ENCODE assay signal across 21 cellular contexts in the genomic region with DNA sequence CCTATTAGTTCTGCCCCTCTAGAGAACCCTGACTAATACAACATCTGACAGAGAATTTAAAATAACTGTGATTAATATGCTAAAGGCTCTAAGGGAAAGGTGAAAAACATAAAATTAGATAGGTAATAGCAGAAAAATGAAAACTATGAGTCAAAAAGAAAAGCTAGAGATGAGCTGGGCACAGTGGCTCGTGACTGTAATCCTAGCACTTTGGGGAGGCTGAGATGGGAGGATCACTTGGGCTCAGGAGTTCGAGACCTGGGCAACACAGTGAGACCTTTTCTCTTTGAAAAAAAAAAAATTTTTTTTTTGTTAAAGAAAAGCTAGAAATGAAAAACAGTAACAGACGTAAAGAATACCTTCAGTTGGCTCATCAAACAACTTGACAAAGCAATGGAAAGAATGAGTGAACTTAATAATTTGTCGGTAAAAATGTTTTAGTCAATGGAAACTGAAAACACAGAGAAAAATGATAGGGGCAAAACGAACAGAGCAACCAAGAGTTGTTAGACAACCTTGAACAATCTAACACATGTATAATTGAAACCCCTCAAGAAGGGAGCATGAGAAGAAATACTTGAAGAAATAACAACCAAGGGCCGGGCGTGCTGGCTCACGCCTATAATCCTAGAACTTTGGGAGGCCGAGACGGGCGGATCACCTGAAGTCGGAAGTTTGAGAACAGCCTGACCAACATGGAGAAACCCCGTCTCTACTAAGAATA.
"Had no signal": no experiment of that assay in that cellular context is flagged by ENCODE, and none has a peak within 500 bp of the region (broad histone marks: within the 10 kb centered on the region; RNA-seq: fewer than 3 reads in every experiment).

No MANE protein-coding gene starts in this region.

- H3K4me3 Mint-ChIP-seq: activated CD8-positive, alpha-beta memory T cell treated with anti-CD3 and anti-CD28 coated beads, Interleukin-2, amount 10 ng/mL, durations not matched to agents 7 days and 5 days; activated naive CD8-positive, alpha-beta T cell; activated T-helper 1 cell treated with anti-CD3 and anti-CD28 coated beads, Interleukin-12 subunit alpha, Interleukin-12 subunit beta, Interleukin-2, Interleukin-4 antibody, amounts not matched to agents 30 ng/mL and 10 ng/mL and 1 ng/mL, durations not matched to agents 14 hours and 24 hours and 36 hours; dendritic cell treated with granulocyte-macrophage colony-stimulating factor and Interleukin-4, amounts not matched to agents 40 ng/mL and 50 ng/mL, for 4 days; effector memory CD8-positive, alpha-beta T cell; immature natural killer cell; nephron; stimulated activated memory B cell treated with anti-CD40 and anti-IgM and Interleukin-4, amounts not matched to agents 10 μg/mL and 1 μg/mL and 100 μg/mL, for 72 hours; type B pancreatic cell had no signal

- DNase-seq: activated CD4-positive, alpha-beta T cell treated with anti-CD3 and anti-CD28 coated beads for 1 hour; activated CD8-positive, alpha-beta memory T cell treated with anti-CD3 and anti-CD28 coated beads, Interleukin-2, amount 10 ng/mL, durations not matched to agents 7 days and 5 days; amygdala; effector memory CD8-positive, alpha-beta T cell; esophagus squamous epithelium; immature natural killer cell; kidney glomerular epithelial cell; left ventricle myocardium inferior; mammary epithelial cell; midbrain; right lobe of liver; SJCRH30; small intestine; T1000; testis had no signal

- H3K36me3 Mint-ChIP-seq: activated CD8-positive, alpha-beta memory T cell treated with anti-CD3 and anti-CD28 coated beads, Interleukin-2, amount 10 ng/mL, durations not matched to agents 7 days and 5 days; activated naive CD8-positive, alpha-beta T cell; immature natural killer cell had no signal

- H3K27me3 Mint-ChIP-seq: activated CD8-positive, alpha-beta memory T cell treated with anti-CD3 and anti-CD28 coated beads, Interleukin-2, amount 10 ng/mL, durations not matched to agents 7 days and 5 days; activated naive CD8-positive, alpha-beta T cell; dendritic cell treated with granulocyte-macrophage colony-stimulating factor and Interleukin-4, amounts not matched to agents 40 ng/mL and 50 ng/mL, for 4 days; effector memory CD8-positive, alpha-beta T cell; stimulated activated memory B cell treated with anti-CD40 and anti-IgM and Interleukin-4, amounts not matched to agents 10 μg/mL and 1 μg/mL and 100 μg/mL, for 72 hours; type B pancreatic cell had no signal

- H3K9me3 Mint-ChIP-seq: dendritic cell treated with granulocyte-macrophage colony-stimulating factor and Interleukin-4, amounts not matched to agents 40 ng/mL and 50 ng/mL, for 4 days; effector memory CD8-positive, alpha-beta T cell; immature natural killer cell; stimulated activated memory B cell treated with anti-CD40 and anti-IgM and Interleukin-4, amounts not matched to agents 10 μg/mL and 1 μg/mL and 100 μg/mL, for 72 hours; type B pancreatic cell had no signal

- H3K4me1 Mint-ChIP-seq: immature natural killer cell; nephron; stimulated activated memory B cell treated with anti-CD40 and anti-IgM and Interleukin-4, amounts not matched to agents 10 μg/mL and 1 μg/mL and 100 μg/mL, for 72 hours had no signal

- ATAC-seq: activated CD8-positive, alpha-beta memory T cell treated with anti-CD3 and anti-CD28 coated beads, Interleukin-2, amount 10 ng/mL, durations not matched to agents 7 days and 5 days; effector memory CD8-positive, alpha-beta T cell; right lobe of liver; stimulated activated memory B cell treated with anti-CD40 and anti-IgM and Interleukin-4, amounts not matched to agents 10 μg/mL and 1 μg/mL and 100 μg/mL, for 72 hours had no signal

- H3K27ac Mint-ChIP-seq: activated CD8-positive, alpha-beta memory T cell treated with anti-CD3 and anti-CD28 coated beads, Interleukin-2, amount 10 ng/mL, durations not matched to agents 7 days and 5 days; activated T-helper 1 cell treated with anti-CD3 and anti-CD28 coated beads, Interleukin-12 subunit alpha, Interleukin-12 subunit beta, Interleukin-2, Interleukin-4 antibody, amounts not matched to agents 30 ng/mL and 10 ng/mL and 1 ng/mL, durations not matched to agents 14 hours and 24 hours and 36 hours; dendritic cell treated with granulocyte-macrophage colony-stimulating factor and Interleukin-4, amounts not matched to agents 40 ng/mL and 50 ng/mL, for 4 days; effector memory CD8-positive, alpha-beta T cell; immature natural killer cell; nephron; stimulated activated memory B cell treated with anti-CD40 and anti-IgM and Interleukin-4, amounts not matched to agents 10 μg/mL and 1 μg/mL and 100 μg/mL, for 72 hours; type B pancreatic cell had no signal
